In genomic region chr11:79160786-79161403, GRCh38 we compare ENCODE assay signal across 10 cellular contexts.
DNase-seq lines count a peak whose midpoint lies in the region; ATAC-seq and TF ChIP-seq lines count a peak whose summit lies in the region.
"Had no signal": no experiment of that assay in that cellular context is flagged by ENCODE, and none has a peak within 500 bp of the region (broad histone marks: within the 10 kb centered on the region; RNA-seq: fewer than 3 reads in every experiment).

No MANE protein-coding gene starts in this region.

- H3K4me1 Mint-ChIP-seq in H9 (peaks cover 0 to 5% of the 10 kb centered on the region in 2 experiments; a peak in 2 of 4 replicates), WTC11 (0 out of 2 replicates have a peak, but pooled peaks cover 3% of the 10 kb centered on the region)
- no peaks in the 10 kb centered on the region for H3K4me1 Mint-ChIP-seq in CD4-positive, alpha-beta memory T cell

- H2AK5ac ChIP-seq in H9 (ENCODE audit: insufficient read length, low read length): no peak overlapping the region

- H2BK120ac ChIP-seq in H9 (ENCODE audit: low read depth, low read length, poor library complexity, severe bottlenecking): no peak overlapping the region

- H3K18ac ChIP-seq in H9 (ENCODE audit: insufficient read length, low read depth, low read length): no peak overlapping the region

- no peak overlapping the region for H3T11ph ChIP-seq in H9 (ENCODE audit: low read length)

- no peak overlapping the region for H3K4me2 ChIP-seq in H9 (ENCODE audit: insufficient read depth, insufficient read length, low read length)

- H4K91ac ChIP-seq in H9 (ENCODE audit: insufficient read length, low read depth, low read length): no peak overlapping the region

- H2BK5ac ChIP-seq in H9 (ENCODE audit: insufficient read length, low read length): no peak overlapping the region

- H3K79me2 ChIP-seq in H9 (ENCODE audit: insufficient read depth, low read length): no peaks in the 10 kb centered on the region

- H3K23me2 ChIP-seq in H9 (ENCODE audit: insufficient read length, low read depth, low read length, poor library complexity, severe bottlenecking): no peaks in the 10 kb centered on the region

- H4K20me1 ChIP-seq in H9 (ENCODE audit: control insufficient read depth, insufficient read depth, insufficient read length): no peaks in the 10 kb centered on the region

- H2AFZ ChIP-seq in H9 (ENCODE audit: low read length): no peak overlapping the region

- no peak overlapping the region for H3K4ac ChIP-seq in H9 (ENCODE audit: low read depth, low read length)

- no peak overlapping the region for H3K23ac ChIP-seq in H9 (ENCODE audit: insufficient read length, low read depth, low read length)

- intact Hi-C loops in CD4-positive, alpha-beta memory T cell (cut with micrococcal nuclease): no loop called here

- 0 out of 2 replicates have a peak, but pooled peaks cover 2% of the 10 kb centered on the region for H3K27me3 ChIP-seq in H9 (ENCODE audit: insufficient read depth, low read length)
- H3K27me3 ChIP-seq in CD4-positive, alpha-beta memory T cell (ENCODE audit: insufficient read depth, low read length): no peaks in the 10 kb centered on the region

- no peak overlapping the region for H2BK20ac ChIP-seq in H9 (ENCODE audit: low read depth, low read length, poor library complexity, severe bottlenecking)

- H3K4me3 Mint-ChIP-seq in H9: no peak overlapping the region
- no peak overlapping the region for H3K4me3 Mint-ChIP-seq in WTC11
- no peak overlapping the region for H3K4me3 Mint-ChIP-seq in CD4-positive, alpha-beta memory T cell

- no peak overlapping the region for H4K5ac ChIP-seq in H9 (ENCODE audit: insufficient read length, low read depth, low read length)

- peak; percentile 30; the same call in 1 of the 2 replicates for ATAC-seq in WTC11
- ATAC-seq in HG03196 (IDR thresholded peaks at IDR 0.05; ENCODE audit: unreplicated experiment): no peak

- POLR2A ChIA-PET in WTC11 (lab: Charles Lee): no interaction called here
- POLR2A ChIA-PET in CD4-positive, alpha-beta memory T cell (lab: Charles Lee; ENCODE audit: partially characterized antibody): no interaction called here

- H3K4me3 ChIP-seq in CD4-positive, alpha-beta memory T cell (ENCODE audit: low read length in 2 of 2): no peak overlapping the region

- H3K36me3 Mint-ChIP-seq in H9 (ENCODE audit: insufficient read depth in 1 of 3, low read depth in 3 of 3) (no peaks in the 10 kb centered on the region), WTC11 (no peaks in the 10 kb centered on the region)
- no peaks in the 10 kb centered on the region for H3K36me3 Mint-ChIP-seq in CD4-positive, alpha-beta memory T cell

- no peak overlapping the region for H3K14ac ChIP-seq in H9 (ENCODE audit: insufficient read depth, low read length)

- no peaks in the 10 kb centered on the region for H3K4me1 ChIP-seq in H9 (ENCODE audit: insufficient read depth, low read length)
- H3K4me1 ChIP-seq in CD4-positive, alpha-beta memory T cell (ENCODE audit: insufficient read depth, low read length): no peaks in the 10 kb centered on the region

- H2BK12ac ChIP-seq in H9 (ENCODE audit: insufficient read length, low read depth, low read length): no peak overlapping the region

- WGBS in H9 (ENCODE audit: extremely low coverage, insufficient read length, low lambda C conversion rate): no CpG with 5 or more reads among the region's 5 CpGs

- no peaks in the 10 kb centered on the region for H3K79me1 ChIP-seq in H9 (ENCODE audit: insufficient read depth, low read depth, low read length, poor library complexity, severe bottlenecking)

- DNase-seq in CD1c-positive myeloid dendritic cell (ENCODE audit: extremely low spot score) (peak; percentile 16), H9 (no peak), WTC11 (ENCODE audit: low spot score) (no peak), medulla oblongata (ENCODE audit: extremely low spot score) (peak; percentile 48), NCI-H446 treated with DMSO at 0.1 percent for 48 hours (lab: John Stamatoyannopoulos, UW) (no peak), DMS79 treated with DMSO at 0.1 percent for 48 hours (lab: John Stamatoyannopoulos, UW) (no peak)
- no peak for DNase-seq in CD4-positive, alpha-beta memory T cell
- DNase-seq: activated CD8-positive, alpha-beta memory T cell treated with anti-CD3 and anti-CD28 coated beads, Interleukin-2, amount 50 U/mL, for 48 hours; cerebellar nuclear complex had no signal

- H3K36me3 ChIP-seq in CD4-positive, alpha-beta memory T cell (ENCODE audit: insufficient read depth, low read length): no peaks in the 10 kb centered on the region

- H3K27ac Mint-ChIP-seq in H9: no peak overlapping the region
- H3K27ac Mint-ChIP-seq in WTC11: no peak overlapping the region
- H3K27ac Mint-ChIP-seq in CD4-positive, alpha-beta memory T cell: no peak overlapping the region

- no peak overlapping the region for H4K8ac ChIP-seq in H9 (replicated peaks; ENCODE audit: insufficient read length, low read depth, low read length)

- H3K9me3 ChIP-seq in H9 (ENCODE audit: control insufficient read depth, low read depth, low read length): no peaks in the 10 kb centered on the region
- H3K9me3 ChIP-seq in CD4-positive, alpha-beta memory T cell (ENCODE audit: control insufficient read depth in 1 of 2, low read length in 2 of 2): no peaks in the 10 kb centered on the region

- TF ChIP-seq CTCF in H9 (conservative IDR thresholded peaks at IDR 0.05) (peak; percentile 67), WTC11 (IDR thresholded peaks at IDR 0.05) (0 out of 2 replicates have a peak, but pooled peaks have one; percentile 13)

- no peak overlapping the region for H3K27ac ChIP-seq in H9 (ENCODE audit: insufficient read length, low read depth, low read length)
- no peak overlapping the region for H3K27ac ChIP-seq in CD4-positive, alpha-beta memory T cell (ENCODE audit: low read depth, low read length)

- CTCF ChIA-PET in WTC11 (lab: Charles Lee): no interaction called here
- CTCF ChIA-PET in CD4-positive, alpha-beta memory T cell (lab: Charles Lee; ENCODE audit: partially characterized antibody): interaction anchor here (0.6 kb wide), 1 partner anchor 356 kb away, joined by 5 read pairs; no protein-coding TSS in a partner anchor

- H3K9me3 Mint-ChIP-seq in H9 (no peaks in the 10 kb centered on the region), WTC11 (no peaks in the 10 kb centered on the region)
- peaks cover 0 to 6% (median under 1%) of the 10 kb centered on the region in 8 donors for H3K9me3 Mint-ChIP-seq in CD4-positive, alpha-beta memory T cell

- no peak overlapping the region for H2BK15ac ChIP-seq in H9 (ENCODE audit: low read depth, low read length)

- H3K56ac ChIP-seq in H9 (ENCODE audit: insufficient read length, low read depth, low read length): no peak overlapping the region

- 0 out of 2 replicates have a peak, but pooled peaks cover 3% of the 10 kb centered on the region for H3K27me3 Mint-ChIP-seq in H9 (ENCODE audit: low read depth)
- H3K27me3 Mint-ChIP-seq in WTC11 (ENCODE audit: low read depth): no peaks in the 10 kb centered on the region; the same call in 1 of the 2 replicates
- peaks cover 3 to 4% of the 10 kb centered on the region in 2 donors for H3K27me3 Mint-ChIP-seq in CD4-positive, alpha-beta memory T cell

- H3K9ac ChIP-seq in H9 (ENCODE audit: extremely low read depth, insufficient read length, low read length): no peak overlapping the region

TF ChIP-seq in WTC11, 78 proteins besides CTCF, POLR2A, EP300 and RAD21 (continues in another document):
- TF ChIP-seq ZNF219 (CRISPR knock-in tag; IDR thresholded peaks at IDR 0.05; ENCODE audit: borderline replicate concordance) (no peak), TEAD4 (CRISPR knock-in tag; IDR thresholded peaks at IDR 0.05) (no peak), ZSCAN18 (CRISPR knock-in tag; IDR thresholded peaks at IDR 0.05) (no peak), MXD4 (CRISPR knock-in tag; IDR thresholded peaks at IDR 0.05; ENCODE audit: borderline replicate concordance) (no peak), ZNF281 (CRISPR knock-in tag; IDR thresholded peaks at IDR 0.05) (no peak)

Comparison
In these comparisons a context has a peak if more than half of its experiments do, and no peak if none do; other contexts are left out.
1. DNase-seq: peak in CD1c-positive myeloid dendritic cell (single experiment) and medulla oblongata (single experiment); none in H9 (single experiment), WTC11 (single experiment), CD4-positive, alpha-beta memory T cell (0 of 5), NCI-H446 treated with DMSO at 0.1 percent for 48 hours (single experiment) and DMS79 treated with DMSO at 0.1 percent for 48 hours (single experiment).